ENCODE assay signal across 11 cellular contexts in the genomic region with DNA sequence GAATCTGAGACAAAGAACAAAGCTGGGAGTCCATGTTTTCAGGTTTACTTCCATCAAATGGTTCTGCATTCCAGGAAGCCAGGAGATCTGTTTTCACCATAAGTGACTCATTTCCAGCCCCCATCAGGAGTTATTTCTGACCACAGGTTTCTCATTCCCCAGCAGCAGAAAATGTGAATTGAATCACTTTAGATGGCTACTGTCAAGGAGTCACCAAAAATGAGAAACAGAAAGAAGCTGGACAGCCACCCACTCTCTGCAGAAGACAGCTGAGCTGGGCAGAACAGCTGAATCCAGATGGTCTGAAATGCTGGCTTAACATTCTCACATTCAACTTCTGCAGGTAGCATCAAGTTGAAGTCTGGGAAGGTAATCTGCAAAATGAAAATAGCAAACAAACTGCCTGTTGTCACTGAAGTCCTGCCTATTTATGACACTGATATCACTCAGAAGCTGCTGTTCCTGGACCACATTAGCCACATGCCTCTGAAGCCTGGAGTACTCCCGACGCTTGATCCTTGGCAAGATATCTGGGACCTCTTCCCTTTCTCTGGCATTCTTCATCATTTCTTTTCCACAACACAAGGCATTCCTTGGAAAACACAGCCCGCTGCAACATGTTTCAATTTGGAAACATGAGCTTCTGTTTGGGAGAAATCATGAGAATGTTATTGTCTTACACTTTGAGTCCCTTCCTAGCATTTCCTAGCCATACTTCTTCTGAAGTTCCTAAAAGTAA. TPM values are rescaled to one million over a fixed set of nuclear protein-coding genes. Genes with fewer than 3 reads are reported as not detected.
A peak's percentile ranks its signal among the peaks of the same experiment; 100 is the strongest.
DNase-seq lines count a peak whose midpoint lies in the region; ATAC-seq and TF ChIP-seq lines count a peak whose summit lies in the region.
"Had no signal": no experiment of that assay in that cellular context is flagged by ENCODE, and none has a peak within 500 bp of the region (broad histone marks: within the 10 kb centered on the region; RNA-seq: fewer than 3 reads in every experiment).

No MANE protein-coding gene starts in this region.

- no peaks in the 10 kb centered on the region for H3K36me3 ChIP-seq in RWPE2 (ENCODE audit: low read depth)
- no peaks in the 10 kb centered on the region for H3K36me3 ChIP-seq in esophagus squamous epithelium

- H3K27me3 ChIP-seq in RWPE2 (ENCODE audit: insufficient read depth, poor library complexity, severe bottlenecking) (no peaks in the 10 kb centered on the region), esophagus squamous epithelium (no peaks in the 10 kb centered on the region)

- DNase-seq in EH (ENCODE audit: low read depth) = peak; percentile 85
- DNase-seq in RWPE2 (ENCODE audit: low spot score) = no peak
- no peak for DNase-seq in esophagus squamous epithelium (lab: John Stamatoyannopoulos, UW)
- DNase-seq in stimulated activated naive CD4-positive, alpha-beta T cell treated with Interleukin-2 at 50 U/mL for 16 hours (lab: John Stamatoyannopoulos, UW) = no peak
- no peak for DNase-seq in NCI-H2029 treated with DMSO at 0.1 percent for 48 hours (lab: John Stamatoyannopoulos, UW)
- DNase-seq in stimulated activated CD4-positive, alpha-beta T cell treated with anti-CD3 and anti-CD28 coated beads, Interleukin-4, amount 100 ng/mL, for 1 hour = no peak
- no peak for DNase-seq in activated T-helper 2 cell treated with anti-CD3 and anti-CD28 coated beads, Interferon-gamma antibody, Interleukin-2, Interleukin-4, amounts not matched to agents 10 μg/mL and 5 μg/mL and 100 μg/mL, durations not matched to agents 14 hours and 24 hours and 36 hours (ENCODE audit: low spot score)

- H3K36me3 Mint-ChIP-seq in nephron (ENCODE audit: low read depth) = no peaks in the 10 kb centered on the region
- H3K36me3 Mint-ChIP-seq in activated T-helper 2 cell treated with anti-CD3 and anti-CD28 coated beads, Interferon-gamma antibody, Interleukin-2, Interleukin-4, amounts not matched to agents 10 μg/mL and 5 μg/mL and 100 μg/mL, durations not matched to agents 14 hours and 24 hours and 36 hours (ENCODE audit: low read depth) = no peaks in the 10 kb centered on the region
- H3K36me3 Mint-ChIP-seq: CD14-positive monocyte had no signal

- H3K4me3 ChIP-seq in RWPE2 (ENCODE audit: severe bottlenecking) (no peak overlapping the region), esophagus squamous epithelium (no peak overlapping the region)

- H3K9me3 Mint-ChIP-seq in nephron = no peaks in the 10 kb centered on the region
- H3K9me3 Mint-ChIP-seq in activated T-helper 2 cell treated with anti-CD3 and anti-CD28 coated beads, Interferon-gamma antibody, Interleukin-2, Interleukin-4, amounts not matched to agents 10 μg/mL and 5 μg/mL and 100 μg/mL, durations not matched to agents 14 hours and 24 hours and 36 hours = no peaks in the 10 kb centered on the region

- H3K27ac Mint-ChIP-seq in nephron = peak overlapping the region in 2 of 3 experiments; percentile 11 to 30
- H3K27ac Mint-ChIP-seq in activated T-helper 2 cell treated with anti-CD3 and anti-CD28 coated beads, Interferon-gamma antibody, Interleukin-2, Interleukin-4, amounts not matched to agents 10 μg/mL and 5 μg/mL and 100 μg/mL, durations not matched to agents 14 hours and 24 hours and 36 hours = no peak overlapping the region
- H3K27ac Mint-ChIP-seq: CD14-positive monocyte had no signal

- no peak overlapping the region for H3K4me3 Mint-ChIP-seq in nephron
- no peak overlapping the region for H3K4me3 Mint-ChIP-seq in activated T-helper 2 cell treated with anti-CD3 and anti-CD28 coated beads, Interferon-gamma antibody, Interleukin-2, Interleukin-4, amounts not matched to agents 10 μg/mL and 5 μg/mL and 100 μg/mL, durations not matched to agents 14 hours and 24 hours and 36 hours (ENCODE audit: low read depth)
- H3K4me3 Mint-ChIP-seq: CD14-positive monocyte had no signal

- H3K27ac ChIP-seq in RWPE2 (ENCODE audit: poor library complexity, severe bottlenecking) (no peak overlapping the region), esophagus squamous epithelium (peak overlapping the region in 3 of 4 donors; percentile 2 to 65 (median 23))
- H3K27ac ChIP-seq: HL-60 had no signal

- peak; percentile 61 for ATAC-seq in RWPE2 (ENCODE audit: low read depth)

- TF ChIP-seq POLR2A in esophagus squamous epithelium (IDR thresholded peaks at IDR 0.05) = no peak

- peaks cover 15% of the 10 kb centered on the region for H3K27me3 Mint-ChIP-seq in nephron (ENCODE audit: low read depth)
- peaks cover 15% of the 10 kb centered on the region for H3K27me3 Mint-ChIP-seq in activated T-helper 2 cell treated with anti-CD3 and anti-CD28 coated beads, Interferon-gamma antibody, Interleukin-2, Interleukin-4, amounts not matched to agents 10 μg/mL and 5 μg/mL and 100 μg/mL, durations not matched to agents 14 hours and 24 hours and 36 hours (ENCODE audit: low read depth)

- intact Hi-C loops in esophagus squamous epithelium (cut with DNase I) = no loop called here
- intact Hi-C loops in activated T-helper 2 cell treated with anti-CD3 and anti-CD28 coated beads, Interferon-gamma antibody, Interleukin-2, Interleukin-4, amounts not matched to agents 10 μg/mL and 5 μg/mL and 100 μg/mL, durations not matched to agents 14 hours and 24 hours and 36 hours (cut with micrococcal nuclease) = no loop called here

- H3K9me3 ChIP-seq in RWPE2 (ENCODE audit: severe bottlenecking) (no peaks in the 10 kb centered on the region), esophagus squamous epithelium (no peaks in the 10 kb centered on the region)

- TF ChIP-seq CTCF in RWPE2 (IDR thresholded peaks at IDR 0.05; ENCODE audit: poor library complexity, severe bottlenecking) (no peak), esophagus squamous epithelium (IDR thresholded peaks at IDR 0.05) (no peak), nephron (IDR thresholded peaks at IDR 0.05; ENCODE audit: unreplicated experiment in 3 of 3) (no peak)

- H3K4me1 Mint-ChIP-seq in nephron = peaks cover 30% of the 10 kb centered on the region
- H3K4me1 Mint-ChIP-seq in activated T-helper 2 cell treated with anti-CD3 and anti-CD28 coated beads, Interferon-gamma antibody, Interleukin-2, Interleukin-4, amounts not matched to agents 10 μg/mL and 5 μg/mL and 100 μg/mL, durations not matched to agents 14 hours and 24 hours and 36 hours (ENCODE audit: low read depth) = peaks cover 10% of the 10 kb centered on the region

- H3K4me1 ChIP-seq in RWPE2 (ENCODE audit: insufficient read depth, poor library complexity, severe bottlenecking) (no peaks in the 10 kb centered on the region), esophagus squamous epithelium (peaks cover 5 to 28% (median 16%) of the 10 kb centered on the region in 3 donors)

- WGBS in esophagus squamous epithelium, 2 donors = 43 to 78% methylated on average over 3 of the region's 3 CpGs

RNA-seq across cellular contexts. Expression of gene CCL11, which starts 15.3 kb away (rescaled TPM):
- 1 to 10 TPM in 1 of 4 donors, under 1 TPM in 2, not detected in 1; 0.26 to 3.4 (median 0.95) TPM for total RNA-seq in esophagus squamous epithelium
- total RNA-seq in activated T-helper 2 cell treated with anti-CD3 and anti-CD28 coated beads, Interferon-gamma antibody, Interleukin-2, Interleukin-4, amounts not matched to agents 10 μg/mL and 5 μg/mL and 100 μg/mL, durations not matched to agents 14 hours and 24 hours and 36 hours = not detected in 2 replicates
- total RNA-seq: T-helper 2 cell treated with Interferon-gamma antibody and Interleukin-4, amounts not matched to agents 100 ng/mL and 5 ng/mL, for 36 hours had no signal

RNA-seq across cellular contexts. Expression of gene CCL8, which starts 18.4 kb away (rescaled TPM):
- total RNA-seq in esophagus squamous epithelium = under 1 TPM in 1 of 4 donors, not detected in 3; 0.26 TPM
- not detected in 2 replicates for total RNA-seq in activated T-helper 2 cell treated with anti-CD3 and anti-CD28 coated beads, Interferon-gamma antibody, Interleukin-2, Interleukin-4, amounts not matched to agents 10 μg/mL and 5 μg/mL and 100 μg/mL, durations not matched to agents 14 hours and 24 hours and 36 hours
- total RNA-seq: T-helper 2 cell treated with Interferon-gamma antibody and Interleukin-4, amounts not matched to agents 100 ng/mL and 5 ng/mL, for 36 hours had no signal

RNA-seq across cellular contexts. Expression of gene CCL7, which starts 30.8 kb away (rescaled TPM):
- not detected for total RNA-seq in esophagus squamous epithelium
- total RNA-seq in activated T-helper 2 cell treated with anti-CD3 and anti-CD28 coated beads, Interferon-gamma antibody, Interleukin-2, Interleukin-4, amounts not matched to agents 10 μg/mL and 5 μg/mL and 100 μg/mL, durations not matched to agents 14 hours and 24 hours and 36 hours = not detected in 2 replicates
- total RNA-seq: T-helper 2 cell treated with Interferon-gamma antibody and Interleukin-4, amounts not matched to agents 100 ng/mL and 5 ng/mL, for 36 hours had no signal

RNA-seq across cellular contexts. Expression of gene CCL2, which starts 45.7 kb away (rescaled TPM):
- 1 to 10 TPM; 4.0 to 7.9 (median 5.2) TPM for total RNA-seq in esophagus squamous epithelium
- total RNA-seq in activated T-helper 2 cell treated with anti-CD3 and anti-CD28 coated beads, Interferon-gamma antibody, Interleukin-2, Interleukin-4, amounts not matched to agents 10 μg/mL and 5 μg/mL and 100 μg/mL, durations not matched to agents 14 hours and 24 hours and 36 hours = not detected in 2 replicates
- total RNA-seq: T-helper 2 cell treated with Interferon-gamma antibody and Interleukin-4, amounts not matched to agents 100 ng/mL and 5 ng/mL, for 36 hours had no signal

RNA-seq across cellular contexts. Expression of gene CCL13, which starts 55.5 kb away (rescaled TPM):
- 1 to 10 TPM in 2 of 4 donors, under 1 TPM in 1, not detected in 1; 0.57 to 1.6 (median 1.4) TPM for total RNA-seq in esophagus squamous epithelium
- total RNA-seq in activated T-helper 2 cell treated with anti-CD3 and anti-CD28 coated beads, Interferon-gamma antibody, Interleukin-2, Interleukin-4, amounts not matched to agents 10 μg/mL and 5 μg/mL and 100 μg/mL, durations not matched to agents 14 hours and 24 hours and 36 hours = not detected in 2 replicates
- total RNA-seq: T-helper 2 cell treated with Interferon-gamma antibody and Interleukin-4, amounts not matched to agents 100 ng/mL and 5 ng/mL, for 36 hours had no signal
